Comparison of ENCODE assay signal across 17 cellular contexts in genomic region chr5:76252437-76252836, GRCh38.
DNase-seq lines count a peak whose midpoint lies in the region; ATAC-seq, FAIRE-seq and TF ChIP-seq lines count a peak whose summit lies in the region.
"Had no signal": no experiment of that assay in that cellular context is flagged by ENCODE, and none has a peak within 500 bp of the region (broad histone marks: within the 10 kb centered on the region; RNA-seq: fewer than 3 reads in every experiment).

No MANE protein-coding gene starts in this region.

- in situ Hi-C loops in Caki2 (cut with HindIII; ENCODE audit: low pct_unique_long_range_greater_than_20kb, low sequenced_read_pairs) = no loop called here

- H3K36me3 ChIP-seq in bronchial epithelial cell (ENCODE audit: control insufficient read depth, insufficient read depth, low read length) = no peaks in the 10 kb centered on the region
- H3K36me3 ChIP-seq: BLaER1 treated with 17β-estradiol and CSF1 and Interleukin-3, amounts not matched to agents 10 nM and 100 nM had no signal

- intact Hi-C loops in sciatic nerve (cut with DNase I) = no loop called here

- TF ChIP-seq CTCF in bronchial epithelial cell (IDR thresholded peaks at IDR 0.05; ENCODE audit: insufficient read depth, low read length, severe bottlenecking) = no peak

- FAIRE-seq in bronchial epithelial cell (lab: Jason Lieb, UNC) (no peak), HTR-8/SVneo (lab: Jason Lieb, UNC) (no peak)
- FAIRE-seq: K562 had no signal

- DNase-seq in Caki2 (ENCODE audit: low read depth) (peak; percentile 21), M059J (ENCODE audit: low read depth) (peak; percentile 6), bronchial epithelial cell (ENCODE audit: low read depth) (peak; percentile 32), kidney tubule cell (ENCODE audit: low spot score) (peak; percentile 88), sciatic nerve (ENCODE audit: low spot score) (no peak), HTR-8/SVneo (ENCODE audit: insufficient read length, low spot score) (no peak), DMS79 (lab: John Stamatoyannopoulos, UW) (no peak)
- DNase-seq: CD8-positive, alpha-beta T cell; DND-41; H7; NCI-H1105 treated with DMSO at 0.1 percent for 48 hours; NCI-H1694 treated with DMSO at 0.1 percent for 48 hours; NCI-H510A treated with DMSO at 0.1 percent for 48 hours; NCI-H774; RPMI8226 had no signal

- ATAC-seq in sciatic nerve = no peak
- ATAC-seq: CD8-positive, alpha-beta T cell; K562 had no signal

- no peak overlapping the region for H3K4me3 ChIP-seq in bronchial epithelial cell (ENCODE audit: low read depth, low read length)
- H3K4me3 ChIP-seq: BLaER1 treated with 17β-estradiol and CSF1 and Interleukin-3, amounts not matched to agents 10 nM and 100 nM; K562 had no signal

- H3K27me3 ChIP-seq in bronchial epithelial cell (ENCODE audit: control insufficient read depth, insufficient read depth, low read length) = no peaks in the 10 kb centered on the region
- H3K27me3 ChIP-seq: BLaER1 treated with 17β-estradiol and CSF1 and Interleukin-3, amounts not matched to agents 10 nM and 100 nM had no signal

Comparison
In these comparisons a context has a peak if more than half of its experiments do, and no peak if none do; other contexts are left out.
1. DNase-seq: peak in Caki2 (single experiment), M059J (single experiment), bronchial epithelial cell (single experiment) and kidney tubule cell (single experiment); none in sciatic nerve (single experiment), HTR-8/SVneo (single experiment) and DMS79 (single experiment).